8 cellular contexts compared by ENCODE assay signal in the genomic region with DNA sequence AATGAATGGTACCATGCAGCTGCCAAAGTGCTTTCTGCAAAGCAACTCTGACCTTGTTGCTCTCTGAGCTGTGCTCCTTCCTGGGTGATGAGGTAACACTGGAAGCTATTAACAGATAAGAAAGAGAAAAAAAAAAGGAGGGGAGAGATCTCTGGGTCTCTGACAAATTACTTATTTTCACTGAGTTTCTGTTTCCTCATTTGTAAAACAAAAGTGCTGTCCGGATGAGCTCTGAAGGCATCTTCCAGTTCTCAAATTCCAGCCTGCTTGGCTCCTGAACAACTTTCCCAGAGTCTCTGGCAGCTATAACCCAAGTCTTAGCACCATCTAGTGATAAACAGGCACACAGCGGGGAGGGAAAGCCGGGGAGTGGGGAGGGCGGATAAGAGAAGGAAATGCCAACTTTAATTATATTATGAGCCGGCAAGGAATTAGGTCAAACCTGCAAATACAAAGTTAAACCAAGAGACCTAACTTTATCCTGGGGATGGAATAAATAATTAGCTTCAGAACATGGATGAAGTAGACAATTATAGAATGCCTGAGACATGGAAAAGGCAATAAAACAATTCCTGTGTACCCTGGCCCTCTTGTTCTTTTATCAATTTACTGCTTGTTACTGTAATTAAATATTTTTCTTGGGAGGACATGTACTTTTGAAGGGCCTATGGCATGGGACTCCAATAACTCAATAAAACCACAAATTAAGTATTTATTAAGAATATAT.
DNase-seq lines count a peak whose midpoint lies in the region; ATAC-seq and TF ChIP-seq lines count a peak whose summit lies in the region.

No MANE protein-coding gene starts in this region.

- H3K27me3 Mint-ChIP-seq in T-helper 2 cell treated with Interferon-gamma antibody and Interleukin-4, amounts not matched to agents 5 μg/mL and 100 μg/mL, for 36 hours (ENCODE audit: low read depth), result peaks cover 26% of the 10 kb centered on the region

- H3K27ac Mint-ChIP-seq in T-helper 2 cell treated with Interferon-gamma antibody and Interleukin-4, amounts not matched to agents 5 μg/mL and 100 μg/mL, for 36 hours, result no peak overlapping the region

- ATAC-seq in GM18498 (IDR thresholded peaks at IDR 0.05; ENCODE audit: unreplicated experiment) (no peak), GM19397 (IDR thresholded peaks at IDR 0.05; ENCODE audit: unreplicated experiment) (no peak)

- no peaks in the 10 kb centered on the region for H3K36me3 Mint-ChIP-seq in T-helper 2 cell treated with Interferon-gamma antibody and Interleukin-4, amounts not matched to agents 5 μg/mL and 100 μg/mL, for 36 hours (ENCODE audit: low read depth)

- DNase-seq in NCI-H2227 (lab: John Stamatoyannopoulos, UW; ENCODE audit: unreplicated experiment) (peak; percentile 17), brain pericyte (ENCODE audit: low read depth, low spot score) (peak; percentile 41), iris pigment epithelial cell (ENCODE audit: low read depth) (peak; percentile 90), stromal cell of bone marrow (ENCODE audit: low read depth) (peak; percentile 78)
- no peak for DNase-seq in T-helper 2 cell treated with Interferon-gamma antibody and Interleukin-4, amounts not matched to agents 5 μg/mL and 100 μg/mL, for 36 hours (ENCODE audit: low spot score)

- no peaks in the 10 kb centered on the region for H3K4me1 Mint-ChIP-seq in T-helper 2 cell treated with Interferon-gamma antibody and Interleukin-4, amounts not matched to agents 5 μg/mL and 100 μg/mL, for 36 hours (ENCODE audit: low read depth)

- no peaks in the 10 kb centered on the region for H3K9me3 Mint-ChIP-seq in T-helper 2 cell treated with Interferon-gamma antibody and Interleukin-4, amounts not matched to agents 5 μg/mL and 100 μg/mL, for 36 hours

- H3K4me3 Mint-ChIP-seq in T-helper 2 cell treated with Interferon-gamma antibody and Interleukin-4, amounts not matched to agents 5 μg/mL and 100 μg/mL, for 36 hours, result no peak overlapping the region

- TF ChIP-seq CTCF in GM12872 (IDR thresholded peaks at IDR 0.05; ENCODE audit: insufficient read depth, low read depth, low read length), result peak; percentile 31; the same call in 1 of the 3 replicates
